ENCODE assay signal across 1 cellular context in the genomic region with DNA sequence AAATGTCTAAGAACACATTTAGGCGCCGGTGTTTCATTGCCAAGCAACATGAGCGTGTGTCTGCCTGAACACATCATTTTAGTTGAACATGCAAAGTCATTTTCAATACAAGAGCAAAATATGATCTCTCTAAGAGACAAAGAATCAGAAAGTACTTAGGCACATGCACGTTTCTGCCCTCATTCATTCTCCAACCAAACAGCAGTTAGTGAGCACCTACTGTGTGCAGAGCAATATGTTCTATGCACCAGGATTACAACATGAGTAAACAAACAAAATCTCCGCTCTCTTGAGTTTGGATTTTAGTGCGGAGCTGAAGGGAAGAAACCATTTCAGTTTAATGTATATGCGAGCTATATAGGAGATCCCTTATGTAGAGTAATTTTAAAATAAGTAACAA.
TF ChIP-seq lines count a peak whose summit lies in the region.

No MANE protein-coding gene starts in this region.

TF ChIP-seq in HepG2, 621 proteins besides CTCF, POLR2A, EP300 and RAD21 (continued from another document):
- TF ChIP-seq ZKSCAN1 (IDR thresholded peaks at IDR 0.05; ENCODE audit: low read length): 0 out of 2 replicates have a peak, but pooled peaks have one; percentile 59
- TF ChIP-seq, protein P1, sequence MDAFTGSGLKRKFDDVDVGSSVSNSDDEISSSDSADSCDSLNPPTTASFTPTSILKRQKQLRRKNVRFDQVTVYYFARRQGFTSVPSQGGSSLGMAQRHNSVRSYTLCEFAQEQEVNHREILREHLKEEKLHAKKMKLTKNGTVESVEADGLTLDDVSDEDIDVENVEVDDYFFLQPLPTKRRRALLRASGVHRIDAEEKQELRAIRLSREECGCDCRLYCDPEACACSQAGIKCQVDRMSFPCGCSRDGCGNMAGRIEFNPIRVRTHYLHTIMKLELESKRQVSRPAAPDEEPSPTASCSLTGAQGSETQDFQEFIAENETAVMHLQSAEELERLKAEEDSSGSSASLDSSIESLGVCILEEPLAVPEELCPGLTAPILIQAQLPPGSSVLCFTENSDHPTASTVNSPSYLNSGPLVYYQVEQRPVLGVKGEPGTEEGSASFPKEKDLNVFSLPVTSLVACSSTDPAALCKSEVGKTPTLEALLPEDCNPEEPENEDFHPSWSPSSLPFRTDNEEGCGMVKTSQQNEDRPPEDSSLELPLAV (CRISPR knock-in tag; conservative IDR thresholded peaks at IDR 0.05; ENCODE audit: low read depth): no peak
- no peak for TF ChIP-seq NFYC (CRISPR knock-in tag; IDR thresholded peaks at IDR 0.05)
- no peak for TF ChIP-seq ZNF3 (CRISPR knock-in tag; IDR thresholded peaks at IDR 0.05)
